ENCODE assay signal across 8 cellular contexts in the genomic region with DNA sequence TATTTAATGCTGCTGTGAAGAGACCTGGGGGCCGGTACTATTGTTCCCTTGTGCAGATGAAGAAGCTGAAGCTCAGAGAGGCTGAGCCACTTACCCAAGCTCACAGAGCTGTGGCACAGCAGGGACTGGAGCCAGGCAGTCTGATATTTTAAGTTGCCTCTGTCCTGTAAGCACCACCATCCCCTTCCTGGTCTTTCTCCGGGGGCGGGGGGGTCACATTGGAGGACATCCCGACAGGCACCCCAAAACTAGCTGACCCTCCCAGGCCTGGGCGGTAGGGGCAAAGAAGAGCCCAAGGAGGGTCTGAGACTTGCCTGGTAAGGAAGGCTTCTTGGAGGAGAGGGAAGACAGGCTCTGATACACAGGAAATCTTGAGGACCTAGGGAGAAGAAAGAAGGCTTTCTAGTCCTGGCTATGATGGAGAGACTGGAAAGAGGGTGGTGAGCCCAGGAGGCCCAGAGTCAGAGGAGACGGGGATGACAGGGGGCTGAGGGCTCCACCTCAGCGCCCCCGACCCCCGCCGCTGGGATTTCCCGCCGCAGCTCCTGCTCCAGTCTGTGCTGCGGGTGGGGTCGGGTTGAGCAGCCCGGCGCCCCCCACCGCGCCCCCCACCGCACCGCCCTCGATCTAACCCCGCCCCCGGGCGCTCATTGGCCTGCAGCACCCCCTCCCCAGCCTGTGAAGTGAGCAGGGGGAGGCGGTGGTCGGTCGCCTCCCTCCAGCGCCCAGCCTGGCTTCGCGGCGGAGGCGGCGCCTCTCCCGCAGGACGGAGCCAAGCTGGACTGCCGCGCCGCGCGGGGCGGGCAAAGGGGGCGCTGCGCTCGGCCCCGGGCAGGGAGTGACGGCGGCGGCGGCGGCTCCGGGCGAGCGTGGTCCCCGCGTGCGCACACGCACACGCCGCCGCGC. TPM values are rescaled to one million over a fixed set of nuclear protein-coding genes. Genes with fewer than 3 reads are reported as not detected.
A peak's percentile ranks its signal among the peaks of the same experiment; 100 is the strongest.
DNase-seq lines count a peak whose midpoint lies in the region; ATAC-seq and TF ChIP-seq lines count a peak whose summit lies in the region.

A gene (plus strand): TSS at position 711 of the 906 bp plus-strand sequence. CDS start 10,957 bp downstream, outside the sequence.

- intact Hi-C loops in mammary epithelial cell (cut with micrococcal nuclease) (no loop called here), lower lobe of right lung (cut with DNase I) (no loop called here), PC-3 (cut with micrococcal nuclease) (no loop called here)

- TF ChIP-seq CTCF in mammary epithelial cell (conservative IDR thresholded peaks at IDR 0.05 in 1 of 2, IDR thresholded peaks at IDR 0.05 in 1 of 2; ENCODE audit: extremely low read depth in 1 of 2, insufficient read depth in 1 of 2, low read depth in 1 of 2, low read length in 2 of 2) (no peak), lower lobe of right lung (IDR thresholded peaks at IDR 0.05) (no peak), tibial nerve (IDR thresholded peaks at IDR 0.05) (no peak), PC-3 (conservative IDR thresholded peaks at IDR 0.05; ENCODE audit: low read depth, low read length) (no peak)

- H3K4me3 ChIP-seq in mammary epithelial cell (replicated peaks in 1 of 3; ENCODE audit: insufficient read depth in 1 of 3, low read depth in 2 of 3, low read length in 3 of 3) (no peak within 1 kb of the TSS), lower lobe of right lung (peak within 1 kb of the TSS; percentile 34), tibial nerve (peak within 1 kb of the TSS in 3 of 4 donors; percentile 18 to 51 (median 23)), PC-3 (ENCODE audit: low read length) (no peak within 1 kb of the TSS)

- ATAC-seq in lower lobe of right lung (no peak), GM19452 (IDR thresholded peaks at IDR 0.05; ENCODE audit: unreplicated experiment) (no peak), HG03280 (IDR thresholded peaks at IDR 0.05; ENCODE audit: unreplicated experiment) (no peak), PC-3 (no peak)

- POLR2A ChIA-PET in PC-3 (lab: Charles Lee; ENCODE audit: unreplicated experiment): no interaction called here

- dilution Hi-C loops in mammary epithelial cell (cut with HindIII; ENCODE audit: low sequenced_read_pairs): no loop called here

- CTCF ChIA-PET in mammary epithelial cell (lab: Charles Lee; ENCODE audit: low non-redundant PET): no interaction called here
- CTCF ChIA-PET in PC-3 (lab: Charles Lee): no interaction called here

- H3K4me1 ChIP-seq in mammary epithelial cell (ENCODE audit: insufficient read depth, low read length) (no peaks in the 10 kb centered on the region), lower lobe of right lung (no peaks in the 10 kb centered on the region), tibial nerve (peaks cover 0 to 14% (median 0%) of the 10 kb centered on the region in 4 donors), PC-3 (ENCODE audit: insufficient read depth, low read length) (no peaks in the 10 kb centered on the region)

- TF ChIP-seq POLR2A in tibial nerve (IDR thresholded peaks at IDR 0.05): no peak

- H3K79me2 ChIP-seq in mammary epithelial cell (ENCODE audit: insufficient read depth, low read length): no peaks in the 10 kb centered on the region
- no peaks in the 10 kb centered on the region for H3K79me2 ChIP-seq in PC-3 (ENCODE audit: low read length)

- no peaks in the 10 kb centered on the region for H3F3A ChIP-seq in PC-3 (ENCODE audit: low read length, unreplicated experiment)

- H4K20me1 ChIP-seq in mammary epithelial cell (ENCODE audit: insufficient read depth, low read length) (no peaks in the 10 kb centered on the region), PC-3 (ENCODE audit: low read length) (no peaks in the 10 kb centered on the region)

- H3K9ac ChIP-seq in mammary epithelial cell (ENCODE audit: insufficient read depth, low read length): no peak within 1 kb of the TSS
- H3K9ac ChIP-seq in PC-3 (ENCODE audit: low read length): no peak within 1 kb of the TSS

- H3K27me3 ChIP-seq in mammary epithelial cell (ENCODE audit: insufficient read depth, low read length) (peaks cover 24% of the 10 kb centered on the region), lower lobe of right lung (ENCODE audit: low read depth) (peaks cover 44% of the 10 kb centered on the region), tibial nerve (peaks cover 0 to 43% of the 10 kb centered on the region in 2 donors), PC-3 (ENCODE audit: low read length) (peaks cover 59% of the 10 kb centered on the region)

- H3K27ac ChIP-seq in mammary epithelial cell (ENCODE audit: insufficient read depth, low read depth, low read length): no peak within 1 kb of the TSS
- no peak within 1 kb of the TSS for H3K27ac ChIP-seq in lower lobe of right lung
- H3K27ac ChIP-seq in tibial nerve: no peak within 1 kb of the TSS
- H3K27ac ChIP-seq in PC-3 (ENCODE audit: low read length): no peak within 1 kb of the TSS

- H3K9me2 ChIP-seq in PC-3 (replicated peaks; ENCODE audit: low read length): no peaks in the 10 kb centered on the region

- DNase-seq in NCI-H1105 treated with DMSO at 0.1 percent for 48 hours (lab: John Stamatoyannopoulos, UW) (peak; percentile 45), NCI-H1105 (lab: John Stamatoyannopoulos, UW) (no peak), mammary epithelial cell (no peak), lower lobe of right lung (no peak), tibial nerve (ENCODE audit: low spot score in 2 of 2) (no peak), PC-3 (no peak)

- BruUV-seq in mammary epithelial cell (replicated peaks; lab: Mats Ljungman, UMichigan): no TSS peak
- BruUV-seq in PC-3 (replicated peaks; lab: Mats Ljungman, UMichigan): no TSS peak

- TF ChIP-seq EP300 in tibial nerve (IDR thresholded peaks at IDR 0.05): no peak

- H2AFZ ChIP-seq in mammary epithelial cell (ENCODE audit: low read depth, low read length) (no peak within 1 kb of the TSS), PC-3 (ENCODE audit: low read length) (no peak within 1 kb of the TSS)

- 71% methylated on average over 5 of the region's 61 CpGs for WGBS in mammary epithelial cell (ENCODE audit: low coverage, missing lambda C conversion rate)
- WGBS in tibial nerve, 2 donors: 9 to 16% methylated on average over 13 to 21 of the region's 61 CpGs

- peak within 1 kb of the TSS; percentile 14 for H3K4me2 ChIP-seq in mammary epithelial cell (ENCODE audit: insufficient read depth, low read depth, low read length)
- no peak within 1 kb of the TSS for H3K4me2 ChIP-seq in PC-3 (ENCODE audit: low read length)

- H3K9me3 ChIP-seq in mammary epithelial cell (replicated peaks; ENCODE audit: insufficient read depth, low read length) (no peaks in the 10 kb centered on the region), lower lobe of right lung (no peaks in the 10 kb centered on the region), tibial nerve (no peaks in the 10 kb centered on the region), PC-3 (ENCODE audit: low read length) (no peaks in the 10 kb centered on the region)

- no peaks in the 10 kb centered on the region for H3K36me3 ChIP-seq in mammary epithelial cell (ENCODE audit: insufficient read depth, low read length)
- H3K36me3 ChIP-seq in lower lobe of right lung: no peaks in the 10 kb centered on the region
- H3K36me3 ChIP-seq in tibial nerve: no peaks in the 10 kb centered on the region
- no peaks in the 10 kb centered on the region for H3K36me3 ChIP-seq in PC-3 (ENCODE audit: low read depth, low read length)

- in situ Hi-C loops in mammary epithelial cell (cut with MboI; ENCODE audit: low sequenced_read_pairs in 2 of 2): no loop called here

RNA-seq across cellular contexts. Expression of the gene that starts here (rescaled TPM):
- total RNA-seq in mammary epithelial cell (not detected), lower lobe of right lung (2.9 TPM), tibial nerve (1 to 10 TPM in 2 of 4 donors, under 1 TPM in 2; under 0.01 to 2.7 (median 1.0) TPM), PC-3 (2014; rRNA removed) (not detected in 2 replicates)
- polyA plus RNA-seq in mammary epithelial cell: not detected
- not detected for polyA minus RNA-seq in mammary epithelial cell

Comparison
In these comparisons a context has a peak if more than half of its experiments do, and no peak if none do; other contexts are left out.
1. H3K4me3 ChIP-seq: peak in lower lobe of right lung (single experiment) and tibial nerve (3 of 4); none in mammary epithelial cell (0 of 3) and PC-3 (single experiment).